ENCODE assay signal across 18 cellular contexts in genomic region chr17:57277923-57278604, GRCh38. TPM values are rescaled to one million over a fixed set of nuclear protein-coding genes. Genes with fewer than 3 reads are reported as not detected.
DNase-seq lines count a peak whose midpoint lies in the region; ATAC-seq lines count a peak whose summit lies in the region.
"Had no signal": no experiment of that assay in that cellular context is flagged by ENCODE, and none has a peak within 500 bp of the region (broad histone marks: within the 10 kb centered on the region; RNA-seq: fewer than 3 reads in every experiment).

No MANE protein-coding gene starts in this region.

- H3K4me1 ChIP-seq in effector memory CD4-positive, alpha-beta T cell (ENCODE audit: control insufficient read depth, insufficient read depth, low read length, poor library complexity, severe bottlenecking) = peaks cover 16% of the 10 kb centered on the region
- H3K4me1 ChIP-seq: left lung had no signal

- H3K27me3 ChIP-seq in effector memory CD4-positive, alpha-beta T cell (replicated peaks; ENCODE audit: control insufficient read depth, insufficient read depth, low read length, poor library complexity, severe bottlenecking) = no peaks in the 10 kb centered on the region
- H3K27me3 ChIP-seq: BLaER1, left lung, sigmoid colon had no signal

- H3K4me3 Mint-ChIP-seq in T-helper 17 cell = no peak overlapping the region
- H3K4me3 Mint-ChIP-seq in activated naive CD8-positive, alpha-beta T cell treated with anti-CD3 and anti-CD28 coated beads for 36 hours = no peak overlapping the region
- H3K4me3 Mint-ChIP-seq: type B pancreatic cell had no signal

- no peaks in the 10 kb centered on the region for H3K27me3 Mint-ChIP-seq in T-helper 17 cell
- no peaks in the 10 kb centered on the region for H3K27me3 Mint-ChIP-seq in activated naive CD8-positive, alpha-beta T cell treated with anti-CD3 and anti-CD28 coated beads for 36 hours
- H3K27me3 Mint-ChIP-seq: type B pancreatic cell had no signal

- H3K27ac Mint-ChIP-seq in T-helper 17 cell = peak overlapping the region; percentile 89
- no peak overlapping the region for H3K27ac Mint-ChIP-seq in activated naive CD8-positive, alpha-beta T cell treated with anti-CD3 and anti-CD28 coated beads for 36 hours
- H3K27ac Mint-ChIP-seq: type B pancreatic cell had no signal

- H3K27ac ChIP-seq in effector memory CD4-positive, alpha-beta T cell (ENCODE audit: insufficient read depth, low read length, poor library complexity, severe bottlenecking) = no peak overlapping the region
- H3K27ac ChIP-seq: BLaER1, left lung, RWPE1, sigmoid colon had no signal

- H3K36me3 ChIP-seq in effector memory CD4-positive, alpha-beta T cell (ENCODE audit: control insufficient read depth, insufficient read depth, low read length) = peaks cover 8% of the 10 kb centered on the region

- H3K4me3 ChIP-seq in effector memory CD4-positive, alpha-beta T cell (ENCODE audit: insufficient read depth, low read depth, low read length, poor library complexity, severe bottlenecking) = no peak overlapping the region
- H3K4me3 ChIP-seq: BLaER1, left lung, sigmoid colon had no signal

- peak; percentile 43 for ATAC-seq in T-helper 17 cell
- ATAC-seq: left lung had no signal

- H3K9me3 Mint-ChIP-seq in activated naive CD8-positive, alpha-beta T cell treated with anti-CD3 and anti-CD28 coated beads for 36 hours = no peaks in the 10 kb centered on the region
- H3K9me3 Mint-ChIP-seq: type B pancreatic cell had no signal

- H3K36me3 Mint-ChIP-seq in T-helper 17 cell (ENCODE audit: low read depth) = peaks cover 18% of the 10 kb centered on the region
- H3K36me3 Mint-ChIP-seq in activated naive CD8-positive, alpha-beta T cell treated with anti-CD3 and anti-CD28 coated beads for 36 hours = peaks cover 40% of the 10 kb centered on the region

- DNase-seq in activated naive CD4-positive, alpha-beta T cell treated with Interleukin-2 at 50 U/mL for 16 hours = peak; percentile 21
- DNase-seq in activated naive CD4-positive, alpha-beta T cell (lab: John Stamatoyannopoulos, UW) = no peak
- DNase-seq in T-helper 17 cell = no peak
- peak; percentile 36 for DNase-seq in activated naive CD8-positive, alpha-beta T cell treated with anti-CD3 and anti-CD28 coated beads for 36 hours
- DNase-seq in stimulated activated CD4-positive, alpha-beta T cell treated with anti-CD3 and anti-CD28 coated beads, Interleukin-4, amount 100 ng/mL, for 24 hours = peak; percentile 32
- no peak for DNase-seq in putamen (ENCODE audit: low spot score)
- no peak for DNase-seq in effector memory CD4-positive, alpha-beta T cell
- DNase-seq in DMS79 (lab: John Stamatoyannopoulos, UW) = no peak
- DNase-seq: ACHN, cerebellar nuclear complex, Kasumi-1, left lung, mesendoderm, NCI-H146, sigmoid colon had no signal

- H3K4me1 Mint-ChIP-seq in T-helper 17 cell = peaks cover 61% of the 10 kb centered on the region
- peaks cover 58% of the 10 kb centered on the region for H3K4me1 Mint-ChIP-seq in activated naive CD8-positive, alpha-beta T cell treated with anti-CD3 and anti-CD28 coated beads for 36 hours

- H3K9me3 ChIP-seq in T-helper 17 cell (ENCODE audit: control insufficient read depth, low read length, poor library complexity, severe bottlenecking) = no peaks in the 10 kb centered on the region
- H3K9me3 ChIP-seq in effector memory CD4-positive, alpha-beta T cell (ENCODE audit: control insufficient read depth, low read length) = no peaks in the 10 kb centered on the region
- H3K9me3 ChIP-seq: BLaER1, left lung, sigmoid colon had no signal

RNA-seq across cellular contexts. Expression of gene MSI2, which starts 21.7 kb away (rescaled TPM):
- total RNA-seq in T-helper 17 cell = 100 to 1,000 TPM; 148 to 151 TPM
- total RNA-seq in activated naive CD8-positive, alpha-beta T cell treated with anti-CD3 and anti-CD28 coated beads for 36 hours = 10 to 100 TPM; 48.0 to 49.4 TPM

Comparison
In these comparisons a context has a peak if more than half of its experiments do, and no peak if none do; other contexts are left out.
1. DNase-seq: peak in activated naive CD4-positive, alpha-beta T cell treated with Interleukin-2 at 50 U/mL for 16 hours (single experiment), activated naive CD8-positive, alpha-beta T cell treated with anti-CD3 and anti-CD28 coated beads for 36 hours (single experiment) and stimulated activated CD4-positive, alpha-beta T cell treated with anti-CD3 and anti-CD28 coated beads, Interleukin-4, amount 100 ng/mL, for 24 hours (single experiment); none in activated naive CD4-positive, alpha-beta T cell (0 of 4), T-helper 17 cell (0 of 3), putamen (single experiment), effector memory CD4-positive, alpha-beta T cell (0 of 3) and DMS79 (single experiment).